1 cellular context compared by ENCODE assay signal in genomic region chr15:75903331-75904240, GRCh38.
TF ChIP-seq lines count a peak whose summit lies in the region.

TSS of gene FBXO22 (plus strand) at chr15:75903878. CDS start at chr15:75903964, 86 bp downstream.

TF ChIP-seq in HepG2, 621 proteins besides CTCF, POLR2A, EP300 and RAD21 (continued from another document and continues in another):
- TF ChIP-seq ZHX1 (CRISPR knock-in tag; IDR thresholded peaks at IDR 0.05; ENCODE audit: low read depth) (no peak; the same call in none of the 2 replicates), ZNF138 (CRISPR knock-in tag; IDR thresholded peaks at IDR 0.05; ENCODE audit: low read depth) (peak; percentile 95; the same call in 1 of the 2 replicates), ZNF383 (CRISPR knock-in tag; IDR thresholded peaks at IDR 0.05; ENCODE audit: borderline replicate concordance) (no peak), NFE2 (CRISPR knock-in tag; IDR thresholded peaks at IDR 0.05) (no peak), CCDC6 (CRISPR knock-in tag; IDR thresholded peaks at IDR 0.05) (peak; percentile 91; the same call in 1 of the 2 replicates), ZNF24 (IDR thresholded peaks at IDR 0.05) (no peak), HNF4A (CRISPR knock-in tag; IDR thresholded peaks at IDR 0.05) (peak; percentile 42), ZNF556 (CRISPR knock-in tag; IDR thresholded peaks at IDR 0.05; ENCODE audit: borderline replicate concordance) (no peak; the same call in 1 of the 2 replicates), PATZ1 (CRISPR knock-in tag; IDR thresholded peaks at IDR 0.05) (no peak), ZNF318 (CRISPR knock-in tag; IDR thresholded peaks at IDR 0.05) (no peak), TEF (CRISPR knock-in tag; IDR thresholded peaks at IDR 0.05) (peak; percentile 70; the same call in 1 of the 2 replicates), ZNF841 (CRISPR knock-in tag; IDR thresholded peaks at IDR 0.05; ENCODE audit: borderline replicate concordance) (0 out of 2 replicates have a peak, but pooled peaks have one; percentile 47), ZNF747 (CRISPR knock-in tag; IDR thresholded peaks at IDR 0.05; ENCODE audit: borderline replicate concordance) (no peak; the same call in none of the 2 replicates), TEAD3 (CRISPR knock-in tag; optimal IDR thresholded peaks at IDR 0.05; ENCODE audit: borderline replicate concordance) (peak; percentile 70), ZNF740 (CRISPR knock-in tag; IDR thresholded peaks at IDR 0.05) (no peak), ZNF296 (CRISPR knock-in tag; conservative IDR thresholded peaks at IDR 0.05) (no peak), KDM1A (CRISPR knock-in tag; IDR thresholded peaks at IDR 0.05) (0 out of 2 replicates have a peak, but pooled peaks have one; percentile 9), SP5 (CRISPR knock-in tag; IDR thresholded peaks at IDR 0.05; ENCODE audit: borderline replicate concordance, low read depth) (peak; percentile 75; the same call in 1 of the 2 replicates), MATR3 (CRISPR knock-in tag; IDR thresholded peaks at IDR 0.05) (no peak), NFE2L2 (IDR thresholded peaks at IDR 0.05; ENCODE audit: low read length) (no peak), THYN1 (CRISPR knock-in tag; IDR thresholded peaks at IDR 0.05; ENCODE audit: borderline replicate concordance, low read depth) (no peak), TAF1 (CRISPR knock-in tag; IDR thresholded peaks at IDR 0.05) (peak; percentile 94), HNF1A (IDR thresholded peaks at IDR 0.05; ENCODE audit: low read depth) (no peak), HNF1A (CRISPR knock-in tag; IDR thresholded peaks at IDR 0.05; ENCODE audit: borderline replicate concordance) (peak; percentile 86), HIVEP1 (CRISPR knock-in tag; IDR thresholded peaks at IDR 0.05) (peak; percentile 91), NKX3-1 (CRISPR knock-in tag; IDR thresholded peaks at IDR 0.05) (peak; percentile 81), HOXA3 (CRISPR knock-in tag; IDR thresholded peaks at IDR 0.05) (peak; percentile 93), KDM5A (IDR thresholded peaks at IDR 0.05; ENCODE audit: borderline replicate concordance, low read length) (peak; percentile 81), SAP130 (CRISPR knock-in tag; IDR thresholded peaks at IDR 0.05; ENCODE audit: low read depth) (peak; percentile 96), RAD51 (IDR thresholded peaks at IDR 0.05; ENCODE audit: borderline replicate concordance) (no peak), SP4 (CRISPR knock-in tag; IDR thresholded peaks at IDR 0.05) (peak; percentile 82), IRF2 (CRISPR knock-in tag; IDR thresholded peaks at IDR 0.05) (peak; percentile 77), ZKSCAN5 (CRISPR knock-in tag; IDR thresholded peaks at IDR 0.05) (no peak), KLF6 (CRISPR knock-in tag; IDR thresholded peaks at IDR 0.05) (peak; percentile 67; the same call in 1 of the 2 replicates), ZNF777 (CRISPR knock-in tag; IDR thresholded peaks at IDR 0.05) (peak; percentile 90), ZFP41 (CRISPR knock-in tag; IDR thresholded peaks at IDR 0.05; ENCODE audit: borderline replicate concordance) (no peak), EHMT2 (IDR thresholded peaks at IDR 0.05; ENCODE audit: borderline replicate concordance, low read depth, low read length) (no peak), ZSCAN9 (CRISPR knock-in tag; IDR thresholded peaks at IDR 0.05; ENCODE audit: borderline replicate concordance) (peak; percentile 74; the same call in 1 of the 2 replicates), DPF2 (CRISPR knock-in tag; IDR thresholded peaks at IDR 0.05; ENCODE audit: borderline replicate concordance, low read depth) (no peak), ZSCAN22 (CRISPR knock-in tag; IDR thresholded peaks at IDR 0.05) (no peak), KDM3A (CRISPR knock-in tag; IDR thresholded peaks at IDR 0.05; ENCODE audit: low read depth) (peak; percentile 58; the same call in 1 of the 2 replicates), GATA4 (IDR thresholded peaks at IDR 0.05; ENCODE audit: borderline replicate concordance, low read depth) (peak; percentile 51; the same call in 1 of the 2 replicates), ZNF672 (CRISPR knock-in tag; IDR thresholded peaks at IDR 0.05) (no peak), ZNF775 (CRISPR knock-in tag; IDR thresholded peaks at IDR 0.05; ENCODE audit: borderline replicate concordance) (no peak), LCORL (IDR thresholded peaks at IDR 0.05) (0 out of 2 replicates have a peak, but pooled peaks have one; percentile 31), LCORL (CRISPR knock-in tag; IDR thresholded peaks at IDR 0.05) (no peak; the same call in 1 of the 2 replicates), MBD4 (IDR thresholded peaks at IDR 0.05; ENCODE audit: borderline replicate concordance, low read length) (no peak), ZBTB37 (CRISPR knock-in tag; IDR thresholded peaks at IDR 0.05) (no peak)
